ENCODE assay signal across 1 cellular context in the genomic region with DNA sequence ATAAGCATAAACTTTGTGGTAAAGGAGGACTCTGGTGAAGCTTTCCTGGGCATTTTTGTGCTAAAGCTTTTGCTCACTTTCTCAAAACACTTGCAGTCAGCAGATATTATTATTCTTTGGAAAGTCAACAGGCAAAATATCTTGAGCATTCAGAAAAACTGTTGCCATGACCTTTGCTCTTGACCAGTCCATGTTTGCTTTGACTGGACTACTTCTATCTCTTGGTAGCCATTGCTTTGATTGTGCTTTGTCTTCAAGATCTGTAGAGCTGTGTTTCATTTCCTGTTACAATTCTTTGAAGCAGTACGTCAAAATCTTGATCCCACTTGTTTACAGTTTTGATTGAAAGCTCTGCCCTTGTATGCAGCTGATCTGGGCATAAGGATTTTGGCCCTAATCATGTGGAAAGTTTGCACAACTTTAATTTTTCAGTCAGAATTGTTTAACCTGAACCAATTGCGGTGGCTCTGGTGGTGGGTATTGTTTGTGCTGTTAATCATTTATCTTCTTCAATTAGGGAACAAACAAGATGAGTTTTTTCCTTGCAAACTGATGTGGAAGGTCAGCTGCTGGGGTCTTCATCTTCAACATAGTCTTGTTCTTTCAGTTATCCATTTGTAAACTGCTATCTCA.
TF ChIP-seq lines count a peak whose summit lies in the region.

No MANE protein-coding gene starts in this region.

TF ChIP-seq in HepG2, 621 proteins besides CTCF, POLR2A, EP300 and RAD21 (continued from another document and continues in another):
- no peak for TF ChIP-seq ZIK1 (CRISPR knock-in tag; IDR thresholded peaks at IDR 0.05; ENCODE audit: borderline replicate concordance, low read depth)
- TF ChIP-seq ZNF3 (CRISPR knock-in tag; IDR thresholded peaks at IDR 0.05) = no peak
- TF ChIP-seq GATA4 (IDR thresholded peaks at IDR 0.05; ENCODE audit: borderline replicate concordance, low read depth) = no peak
- TF ChIP-seq ZNF337 (CRISPR knock-in tag; IDR thresholded peaks at IDR 0.05; ENCODE audit: borderline replicate concordance, low read depth) = no peak
- TF ChIP-seq ERF (CRISPR knock-in tag; IDR thresholded peaks at IDR 0.05) = no peak
- TF ChIP-seq MTA1 (CRISPR knock-in tag; IDR thresholded peaks at IDR 0.05; ENCODE audit: borderline replicate concordance) = no peak
- no peak for TF ChIP-seq ZBTB1 (CRISPR knock-in tag; IDR thresholded peaks at IDR 0.05; ENCODE audit: borderline replicate concordance)
- no peak for TF ChIP-seq ZNF720 (CRISPR knock-in tag; IDR thresholded peaks at IDR 0.05)
- no peak for TF ChIP-seq SRSF9 (IDR thresholded peaks at IDR 0.05; ENCODE audit: borderline replicate concordance, insufficient read depth, low read depth, low read length, poor library complexity, severe bottlenecking)
- TF ChIP-seq SP4 (CRISPR knock-in tag; IDR thresholded peaks at IDR 0.05) = no peak
- peak; percentile 74; the same call in 1 of the 2 replicates for TF ChIP-seq CREM (IDR thresholded peaks at IDR 0.05)
- no peak for TF ChIP-seq CREM (CRISPR knock-in tag; IDR thresholded peaks at IDR 0.05)
- TF ChIP-seq DR1 (CRISPR knock-in tag; IDR thresholded peaks at IDR 0.05) = no peak
- no peak for TF ChIP-seq ZNF501 (CRISPR knock-in tag; IDR thresholded peaks at IDR 0.05)
- TF ChIP-seq ARNT2 (CRISPR knock-in tag; IDR thresholded peaks at IDR 0.05; ENCODE audit: low read depth) = no peak
- peak; percentile 86 for TF ChIP-seq ZNF644 (CRISPR knock-in tag; IDR thresholded peaks at IDR 0.05; ENCODE audit: low read depth)
- TF ChIP-seq, protein P1, sequence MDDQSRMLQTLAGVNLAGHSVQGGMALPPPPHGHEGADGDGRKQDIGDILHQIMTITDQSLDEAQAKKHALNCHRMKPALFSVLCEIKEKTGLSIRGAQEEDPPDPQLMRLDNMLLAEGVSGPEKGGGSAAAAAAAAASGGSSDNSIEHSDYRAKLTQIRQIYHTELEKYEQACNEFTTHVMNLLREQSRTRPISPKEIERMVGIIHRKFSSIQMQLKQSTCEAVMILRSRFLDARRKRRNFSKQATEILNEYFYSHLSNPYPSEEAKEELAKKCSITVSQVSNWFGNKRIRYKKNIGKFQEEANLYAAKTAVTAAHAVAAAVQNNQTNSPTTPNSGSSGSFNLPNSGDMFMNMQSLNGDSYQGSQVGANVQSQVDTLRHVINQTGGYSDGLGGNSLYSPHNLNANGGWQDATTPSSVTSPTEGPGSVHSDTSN (CRISPR knock-in tag; IDR thresholded peaks at IDR 0.05; ENCODE audit: borderline replicate concordance) = no peak
- TF ChIP-seq, protein P2, sequence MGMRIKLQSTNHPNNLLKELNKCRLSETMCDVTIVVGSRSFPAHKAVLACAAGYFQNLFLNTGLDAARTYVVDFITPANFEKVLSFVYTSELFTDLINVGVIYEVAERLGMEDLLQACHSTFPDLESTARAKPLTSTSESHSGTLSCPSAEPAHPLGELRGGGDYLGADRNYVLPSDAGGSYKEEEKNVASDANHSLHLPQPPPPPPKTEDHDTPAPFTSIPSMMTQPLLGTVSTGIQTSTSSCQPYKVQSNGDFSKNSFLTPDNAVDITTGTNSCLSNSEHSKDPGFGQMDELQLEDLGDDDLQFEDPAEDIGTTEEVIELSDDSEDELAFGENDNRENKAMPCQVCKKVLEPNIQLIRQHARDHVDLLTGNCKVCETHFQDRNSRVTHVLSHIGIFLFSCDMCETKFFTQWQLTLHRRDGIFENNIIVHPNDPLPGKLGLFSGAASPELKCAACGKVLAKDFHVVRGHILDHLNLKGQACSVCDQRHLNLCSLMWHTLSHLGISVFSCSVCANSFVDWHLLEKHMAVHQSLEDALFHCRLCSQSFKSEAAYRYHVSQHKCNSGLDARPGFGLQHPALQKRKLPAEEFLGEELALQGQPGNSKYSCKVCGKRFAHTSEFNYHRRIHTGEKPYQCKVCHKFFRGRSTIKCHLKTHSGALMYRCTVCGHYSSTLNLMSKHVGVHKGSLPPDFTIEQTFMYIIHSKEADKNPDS (CRISPR knock-in tag; IDR thresholded peaks at IDR 0.05) = no peak
- no peak for TF ChIP-seq YEATS4 (CRISPR knock-in tag; IDR thresholded peaks at IDR 0.05; ENCODE audit: borderline replicate concordance)
- no peak for TF ChIP-seq HOXA5 (CRISPR knock-in tag; IDR thresholded peaks at IDR 0.05)
- no peak for TF ChIP-seq REPIN1 (CRISPR knock-in tag; IDR thresholded peaks at IDR 0.05; ENCODE audit: borderline replicate concordance, low read depth)
- TF ChIP-seq U2AF1 (optimal IDR thresholded peaks at IDR 0.05; ENCODE audit: low read depth, low read length) = no peak
- TF ChIP-seq KDM5A (IDR thresholded peaks at IDR 0.05; ENCODE audit: borderline replicate concordance, low read length) = no peak
- TF ChIP-seq FOXA3 (CRISPR knock-in tag; IDR thresholded peaks at IDR 0.05) = peak; percentile 65; the same call in 1 of the 2 replicates
- no peak for TF ChIP-seq ZNF777 (CRISPR knock-in tag; IDR thresholded peaks at IDR 0.05)
- TF ChIP-seq LCORL (IDR thresholded peaks at IDR 0.05) = no peak
- TF ChIP-seq LCORL (CRISPR knock-in tag; IDR thresholded peaks at IDR 0.05) = no peak
- peak; percentile 77 for TF ChIP-seq SOX13 (IDR thresholded peaks at IDR 0.05)
- peak in 1 of 2 experiments; percentile 95; a peak in 2 of 4 replicates for TF ChIP-seq SOX13 (CRISPR knock-in tag; conservative IDR thresholded peaks at IDR 0.05 in 1 of 2, IDR thresholded peaks at IDR 0.05 in 1 of 2)
- no peak for TF ChIP-seq CHD2 (IDR thresholded peaks at IDR 0.05; ENCODE audit: low read depth, low read length)
- TF ChIP-seq ZNF441 (CRISPR knock-in tag; IDR thresholded peaks at IDR 0.05; ENCODE audit: borderline replicate concordance) = no peak
- no peak for TF ChIP-seq RBAK (CRISPR knock-in tag; IDR thresholded peaks at IDR 0.05)
- TF ChIP-seq ZNF44 (CRISPR knock-in tag; IDR thresholded peaks at IDR 0.05) = no peak
- no peak for TF ChIP-seq NFIB (CRISPR knock-in tag; IDR thresholded peaks at IDR 0.05; ENCODE audit: borderline replicate concordance)
- no peak for TF ChIP-seq NFYB (CRISPR knock-in tag; IDR thresholded peaks at IDR 0.05)
- TF ChIP-seq ZNF598 (CRISPR knock-in tag; IDR thresholded peaks at IDR 0.05; ENCODE audit: borderline replicate concordance) = no peak
- no peak for TF ChIP-seq MIER3 (CRISPR knock-in tag; IDR thresholded peaks at IDR 0.05; ENCODE audit: borderline replicate concordance)
- TF ChIP-seq KAT8 (CRISPR knock-in tag; IDR thresholded peaks at IDR 0.05) = 0 out of 2 replicates have a peak, but pooled peaks have one; percentile 28
- TF ChIP-seq ATM (IDR thresholded peaks at IDR 0.05; ENCODE audit: borderline replicate concordance) = no peak
- TF ChIP-seq ZNF557 (CRISPR knock-in tag; IDR thresholded peaks at IDR 0.05) = no peak
- no peak for TF ChIP-seq FLYWCH1 (CRISPR knock-in tag; IDR thresholded peaks at IDR 0.05)
- TF ChIP-seq MAFK (conservative IDR thresholded peaks at IDR 0.05 in 1 of 2, IDR thresholded peaks at IDR 0.05 in 1 of 2; ENCODE audit: low read length in 2 of 2) = peak; percentile 58 to 75
- TF ChIP-seq ZFX (CRISPR knock-in tag; IDR thresholded peaks at IDR 0.05; ENCODE audit: low read depth) = no peak
- no peak for TF ChIP-seq RFXAP (CRISPR knock-in tag; IDR thresholded peaks at IDR 0.05; ENCODE audit: borderline replicate concordance)
- no peak for TF ChIP-seq ESRRA (CRISPR knock-in tag; IDR thresholded peaks at IDR 0.05; ENCODE audit: low read depth)
- TF ChIP-seq ZNF34 (CRISPR knock-in tag; IDR thresholded peaks at IDR 0.05; ENCODE audit: borderline replicate concordance) = no peak
- TF ChIP-seq, protein P3, sequence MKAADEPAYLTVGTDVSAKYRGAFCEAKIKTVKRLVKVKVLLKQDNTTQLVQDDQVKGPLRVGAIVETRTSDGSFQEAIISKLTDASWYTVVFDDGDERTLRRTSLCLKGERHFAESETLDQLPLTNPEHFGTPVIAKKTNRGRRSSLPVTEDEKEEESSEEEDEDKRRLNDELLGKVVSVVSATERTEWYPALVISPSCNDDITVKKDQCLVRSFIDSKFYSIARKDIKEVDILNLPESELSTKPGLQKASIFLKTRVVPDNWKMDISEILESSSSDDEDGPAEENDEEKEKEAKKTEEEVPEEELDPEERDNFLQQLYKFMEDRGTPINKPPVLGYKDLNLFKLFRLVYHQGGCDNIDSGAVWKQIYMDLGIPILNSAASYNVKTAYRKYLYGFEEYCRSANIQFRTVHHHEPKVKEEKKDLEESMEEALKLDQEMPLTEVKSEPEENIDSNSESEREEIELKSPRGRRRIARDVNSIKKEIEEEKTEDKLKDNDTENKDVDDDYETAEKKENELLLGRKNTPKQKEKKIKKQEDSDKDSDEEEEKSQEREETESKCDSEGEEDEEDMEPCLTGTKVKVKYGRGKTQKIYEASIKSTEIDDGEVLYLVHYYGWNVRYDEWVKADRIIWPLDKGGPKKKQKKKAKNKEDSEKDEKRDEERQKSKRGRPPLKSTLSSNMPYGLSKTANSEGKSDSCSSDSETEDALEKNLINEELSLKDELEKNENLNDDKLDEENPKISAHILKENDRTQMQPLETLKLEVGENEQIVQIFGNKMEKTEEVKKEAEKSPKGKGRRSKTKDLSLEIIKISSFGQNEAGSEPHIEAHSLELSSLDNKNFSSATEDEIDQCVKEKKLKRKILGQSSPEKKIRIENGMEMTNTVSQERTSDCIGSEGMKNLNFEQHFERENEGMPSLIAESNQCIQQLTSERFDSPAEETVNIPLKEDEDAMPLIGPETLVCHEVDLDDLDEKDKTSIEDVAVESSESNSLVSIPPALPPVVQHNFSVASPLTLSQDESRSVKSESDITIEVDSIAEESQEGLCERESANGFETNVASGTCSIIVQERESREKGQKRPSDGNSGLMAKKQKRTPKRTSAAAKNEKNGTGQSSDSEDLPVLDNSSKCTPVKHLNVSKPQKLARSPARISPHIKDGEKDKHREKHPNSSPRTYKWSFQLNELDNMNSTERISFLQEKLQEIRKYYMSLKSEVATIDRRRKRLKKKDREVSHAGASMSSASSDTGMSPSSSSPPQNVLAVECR (CRISPR knock-in tag; IDR thresholded peaks at IDR 0.05; ENCODE audit: borderline replicate concordance) = no peak
- TF ChIP-seq, protein P4, sequence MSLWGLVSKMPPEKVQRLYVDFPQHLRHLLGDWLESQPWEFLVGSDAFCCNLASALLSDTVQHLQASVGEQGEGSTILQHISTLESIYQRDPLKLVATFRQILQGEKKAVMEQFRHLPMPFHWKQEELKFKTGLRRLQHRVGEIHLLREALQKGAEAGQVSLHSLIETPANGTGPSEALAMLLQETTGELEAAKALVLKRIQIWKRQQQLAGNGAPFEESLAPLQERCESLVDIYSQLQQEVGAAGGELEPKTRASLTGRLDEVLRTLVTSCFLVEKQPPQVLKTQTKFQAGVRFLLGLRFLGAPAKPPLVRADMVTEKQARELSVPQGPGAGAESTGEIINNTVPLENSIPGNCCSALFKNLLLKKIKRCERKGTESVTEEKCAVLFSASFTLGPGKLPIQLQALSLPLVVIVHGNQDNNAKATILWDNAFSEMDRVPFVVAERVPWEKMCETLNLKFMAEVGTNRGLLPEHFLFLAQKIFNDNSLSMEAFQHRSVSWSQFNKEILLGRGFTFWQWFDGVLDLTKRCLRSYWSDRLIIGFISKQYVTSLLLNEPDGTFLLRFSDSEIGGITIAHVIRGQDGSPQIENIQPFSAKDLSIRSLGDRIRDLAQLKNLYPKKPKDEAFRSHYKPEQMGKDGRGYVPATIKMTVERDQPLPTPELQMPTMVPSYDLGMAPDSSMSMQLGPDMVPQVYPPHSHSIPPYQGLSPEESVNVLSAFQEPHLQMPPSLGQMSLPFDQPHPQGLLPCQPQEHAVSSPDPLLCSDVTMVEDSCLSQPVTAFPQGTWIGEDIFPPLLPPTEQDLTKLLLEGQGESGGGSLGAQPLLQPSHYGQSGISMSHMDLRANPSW (CRISPR knock-in tag; IDR thresholded peaks at IDR 0.05; ENCODE audit: borderline replicate concordance) = no peak
- no peak for TF ChIP-seq ZNF510 (CRISPR knock-in tag; IDR thresholded peaks at IDR 0.05; ENCODE audit: low read depth)
- TF ChIP-seq DNMT1 (CRISPR knock-in tag; IDR thresholded peaks at IDR 0.05) = no peak
- no peak for TF ChIP-seq SSRP1 (CRISPR knock-in tag; IDR thresholded peaks at IDR 0.05)
- no peak for TF ChIP-seq NR3C1 (CRISPR knock-in tag; IDR thresholded peaks at IDR 0.05)
- no peak for TF ChIP-seq PHF5A (CRISPR knock-in tag; IDR thresholded peaks at IDR 0.05; ENCODE audit: low read depth, unreplicated experiment)
- TF ChIP-seq MLLT10 (CRISPR knock-in tag; IDR thresholded peaks at IDR 0.05) = no peak
- no peak for TF ChIP-seq GTF2F1 (IDR thresholded peaks at IDR 0.05; ENCODE audit: low read length)
- TF ChIP-seq ZNF567 (CRISPR knock-in tag; IDR thresholded peaks at IDR 0.05; ENCODE audit: borderline replicate concordance) = no peak
- TF ChIP-seq, protein P5, sequence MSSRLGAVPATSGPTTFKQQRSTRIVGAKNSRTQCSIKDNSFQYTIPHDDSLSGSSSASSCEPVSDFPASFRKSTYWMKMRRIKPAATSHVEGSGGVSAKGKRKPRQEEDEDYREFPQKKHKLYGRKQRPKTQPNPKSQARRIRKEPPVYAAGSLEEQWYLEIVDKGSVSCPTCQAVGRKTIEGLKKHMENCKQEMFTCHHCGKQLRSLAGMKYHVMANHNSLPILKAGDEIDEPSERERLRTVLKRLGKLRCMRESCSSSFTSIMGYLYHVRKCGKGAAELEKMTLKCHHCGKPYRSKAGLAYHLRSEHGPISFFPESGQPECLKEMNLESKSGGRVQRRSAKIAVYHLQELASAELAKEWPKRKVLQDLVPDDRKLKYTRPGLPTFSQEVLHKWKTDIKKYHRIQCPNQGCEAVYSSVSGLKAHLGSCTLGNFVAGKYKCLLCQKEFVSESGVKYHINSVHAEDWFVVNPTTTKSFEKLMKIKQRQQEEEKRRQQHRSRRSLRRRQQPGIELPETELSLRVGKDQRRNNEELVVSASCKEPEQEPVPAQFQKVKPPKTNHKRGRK (CRISPR knock-in tag; IDR thresholded peaks at IDR 0.05) = no peak
- no peak for TF ChIP-seq RFX3 (CRISPR knock-in tag; IDR thresholded peaks at IDR 0.05)
- no peak for TF ChIP-seq SMC3 (IDR thresholded peaks at IDR 0.05; ENCODE audit: low read length)
- TF ChIP-seq, protein P6, sequence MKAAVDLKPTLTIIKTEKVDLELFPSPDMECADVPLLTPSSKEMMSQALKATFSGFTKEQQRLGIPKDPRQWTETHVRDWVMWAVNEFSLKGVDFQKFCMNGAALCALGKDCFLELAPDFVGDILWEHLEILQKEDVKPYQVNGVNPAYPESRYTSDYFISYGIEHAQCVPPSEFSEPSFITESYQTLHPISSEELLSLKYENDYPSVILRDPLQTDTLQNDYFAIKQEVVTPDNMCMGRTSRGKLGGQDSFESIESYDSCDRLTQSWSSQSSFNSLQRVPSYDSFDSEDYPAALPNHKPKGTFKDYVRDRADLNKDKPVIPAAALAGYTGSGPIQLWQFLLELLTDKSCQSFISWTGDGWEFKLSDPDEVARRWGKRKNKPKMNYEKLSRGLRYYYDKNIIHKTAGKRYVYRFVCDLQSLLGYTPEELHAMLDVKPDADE (CRISPR knock-in tag; IDR thresholded peaks at IDR 0.05) = no peak
- no peak; the same call in 1 of the 2 replicates for TF ChIP-seq CEBPG (CRISPR knock-in tag; IDR thresholded peaks at IDR 0.05)
- TF ChIP-seq SAFB2 (CRISPR knock-in tag; IDR thresholded peaks at IDR 0.05; ENCODE audit: borderline replicate concordance, low read depth) = no peak
- TF ChIP-seq ZNF549 (CRISPR knock-in tag; IDR thresholded peaks at IDR 0.05) = no peak
- no peak for TF ChIP-seq TBL1XR1 (IDR thresholded peaks at IDR 0.05; ENCODE audit: borderline replicate concordance, low read length, partially characterized antibody)
- TF ChIP-seq ZNF354B (CRISPR knock-in tag; IDR thresholded peaks at IDR 0.05) = no peak
